8 cellular contexts compared by ENCODE assay signal in genomic region chr17:81365601-81366585, GRCh38. TPM values are rescaled to one million over a fixed set of nuclear protein-coding genes. Genes with fewer than 3 reads are reported as not detected.
DNase-seq lines count a peak whose midpoint lies in the region; ATAC-seq and TF ChIP-seq lines count a peak whose summit lies in the region.

No MANE protein-coding gene starts in this region.

- POLR2A ChIA-PET in HEK293 (lab: Yijun Ruan, JAX): interaction anchor here (0.7 to 2.0 kb wide), 4 partner anchors 32 to 71 kb away, joined by 3 to 13 read pairs (median 4); partner anchors contain the start of gene SLC38A10

- H3K4me3 ChIP-seq in HEK293 (ENCODE audit: low read depth, low read length): no peak overlapping the region

- H3K9me3 Mint-ChIP-seq in natural killer cell: no peaks in the 10 kb centered on the region

- CTCF ChIA-PET in HEK293 (lab: Yijun Ruan, JAX): interaction anchor here (0.6 to 1.0 kb wide), 3 partner anchors 36 to 370 kb away, joined by 3 read pairs; no protein-coding TSS in a partner anchor

- intact Hi-C loops in natural killer cell (cut with micrococcal nuclease): no loop called here

- peaks cover 25 to 33% of the 10 kb centered on the region in 2 donors for H3K27me3 Mint-ChIP-seq in natural killer cell (ENCODE audit: low read depth in 2 of 2)

- no peaks in the 10 kb centered on the region for H3K36me3 Mint-ChIP-seq in natural killer cell

- no peaks in the 10 kb centered on the region for H3K9me3 ChIP-seq in HEK293 (ENCODE audit: control insufficient read depth, insufficient read depth, low read depth, low read length)

- no peaks in the 10 kb centered on the region for H3K36me3 ChIP-seq in HEK293 (ENCODE audit: control insufficient read depth in 2 of 2, insufficient read depth in 1 of 2, low read length in 2 of 2)

- peak overlapping the region; percentile 30; the same call in 1 of the 2 replicates for H3K27ac ChIP-seq in HEK293 (ENCODE audit: extremely low read depth, low read depth, low read length)

- H3K27ac Mint-ChIP-seq in natural killer cell: peak overlapping the region in 1 of 2 donors; percentile 82

- peaks cover 21 to 23% of the 10 kb centered on the region in 2 donors for H3K4me1 Mint-ChIP-seq in natural killer cell

- peak; percentile 62 to 69 (median 63) for ATAC-seq in natural killer cell

- H3K4me3 Mint-ChIP-seq in natural killer cell: peak overlapping the region; percentile 82

- TF ChIP-seq CTCF in HEK293 (tag by site-specific recombination; IDR thresholded peaks at IDR 0.05) (no peak), natural killer cell (IDR thresholded peaks at IDR 0.05) (no peak)

- peaks cover 4% of the 10 kb centered on the region; the same call in 1 of the 2 replicates for H3K4me1 ChIP-seq in HEK293 (ENCODE audit: control insufficient read depth, insufficient read depth, low read length)

- DNase-seq in OCI-M1 (lab: John Stamatoyannopoulos, UW): peak; percentile 40
- DNase-seq in dermis microvascular lymphatic vessel endothelial cell (ENCODE audit: low read depth in 2 of 2): peak; percentile 93 to 95
- no peak for DNase-seq in natural killer cell
- DNase-seq in EL: no peak
- no peak for DNase-seq in cortex of kidney (lab: John Stamatoyannopoulos, UW)
- DNase-seq in activated effector memory CD4-positive, alpha-beta T cell treated with anti-CD3 and anti-CD28 coated beads, Interleukin-2, amount 50 U/mL, for 16 hours: no peak
- DNase-seq in AG20443 (ENCODE audit: low spot score): no peak

TF ChIP-seq in HEK293, 187 proteins besides CTCF, POLR2A, EP300 and RAD21 (continues in another document):
- TF ChIP-seq ZNF488 (tag by site-specific recombination; IDR thresholded peaks at IDR 0.05) (no peak), ZSCAN23 (tag by site-specific recombination; IDR thresholded peaks at IDR 0.05) (no peak), ZNF791 (tag by site-specific recombination; IDR thresholded peaks at IDR 0.05) (no peak), ZNF639 (tag by site-specific recombination; IDR thresholded peaks at IDR 0.05) (peak; percentile 54; the same call in 1 of the 2 replicates), KLF16 (tag by site-specific recombination; IDR thresholded peaks at IDR 0.05) (0 out of 2 replicates have a peak, but pooled peaks have one; percentile 38), ZNF24 (tag by site-specific recombination; IDR thresholded peaks at IDR 0.05) (0 out of 2 replicates have a peak, but pooled peaks have one; percentile 28), ZSCAN30 (tag by site-specific recombination; IDR thresholded peaks at IDR 0.05) (no peak), KLF8 (tag by site-specific recombination; IDR thresholded peaks at IDR 0.05) (no peak), KLF10 (tag by site-specific recombination; IDR thresholded peaks at IDR 0.05) (peak; percentile 64; the same call in 1 of the 2 replicates), ZIC2 (tag by site-specific recombination; IDR thresholded peaks at IDR 0.05) (peak; percentile 89), KLF17 (tag by site-specific recombination; IDR thresholded peaks at IDR 0.05) (peak; percentile 56; the same call in 1 of the 2 replicates), ZNF843 (tag by site-specific recombination; IDR thresholded peaks at IDR 0.05) (peak; percentile 20; the same call in 1 of the 2 replicates), ZBTB7A (tag by site-specific recombination; IDR thresholded peaks at IDR 0.05; ENCODE audit: low read depth) (0 out of 2 replicates have a peak, but pooled peaks have one; percentile 14), SP7 (tag by site-specific recombination; IDR thresholded peaks at IDR 0.05) (peak; percentile 73), ZNF335 (tag by site-specific recombination; conservative IDR thresholded peaks at IDR 0.05) (no peak), ZNF23 (tag by site-specific recombination; IDR thresholded peaks at IDR 0.05; ENCODE audit: borderline replicate concordance) (no peak), ZBTB44 (tag by site-specific recombination; IDR thresholded peaks at IDR 0.05) (no peak), ZNF776 (tag by site-specific recombination; IDR thresholded peaks at IDR 0.05; ENCODE audit: borderline replicate concordance) (no peak), ZNF341 (tag by site-specific recombination; IDR thresholded peaks at IDR 0.05; ENCODE audit: low read depth) (peak; percentile 98), WT1 (tag by site-specific recombination; IDR thresholded peaks at IDR 0.05) (peak; percentile 68; the same call in 1 of the 2 replicates), HIC1 (tag by site-specific recombination; IDR thresholded peaks at IDR 0.05) (no peak), ZNF423 (tag by site-specific recombination; IDR thresholded peaks at IDR 0.05) (peak; percentile 56; the same call in 1 of the 2 replicates), ZNF777 (tag by site-specific recombination; IDR thresholded peaks at IDR 0.05; ENCODE audit: borderline replicate concordance) (no peak), KLF1 (tag by site-specific recombination; IDR thresholded peaks at IDR 0.05) (peak; percentile 39; the same call in 1 of the 2 replicates), ZNF501 (tag by site-specific recombination; IDR thresholded peaks at IDR 0.05) (no peak), ZNF18 (tag by site-specific recombination; IDR thresholded peaks at IDR 0.05) (peak; percentile 63; the same call in 1 of the 2 replicates)

RNA-seq across cellular contexts. Expression of gene BAHCC1, which starts 29.4 kb away (rescaled TPM):
- total RNA-seq in dermis microvascular lymphatic vessel endothelial cell (2.1 and 6.3 TPM in 2 replicates), natural killer cell (10 to 100 TPM in 1 of 3 donors, 1 to 10 TPM in 2; 2.9 to 17.3 (median 5.7) TPM)

Comparison
In these comparisons a context has a peak if more than half of its experiments do, and no peak if none do; other contexts are left out.
1. DNase-seq: peak in OCI-M1 (single experiment) and dermis microvascular lymphatic vessel endothelial cell (2 of 2); none in natural killer cell (single experiment), EL (single experiment), cortex of kidney (single experiment), activated effector memory CD4-positive, alpha-beta T cell treated with anti-CD3 and anti-CD28 coated beads, Interleukin-2, amount 50 U/mL, for 16 hours (single experiment) and AG20443 (single experiment).